Comparison of ENCODE assay signal across 1 cellular context in the genomic region with DNA sequence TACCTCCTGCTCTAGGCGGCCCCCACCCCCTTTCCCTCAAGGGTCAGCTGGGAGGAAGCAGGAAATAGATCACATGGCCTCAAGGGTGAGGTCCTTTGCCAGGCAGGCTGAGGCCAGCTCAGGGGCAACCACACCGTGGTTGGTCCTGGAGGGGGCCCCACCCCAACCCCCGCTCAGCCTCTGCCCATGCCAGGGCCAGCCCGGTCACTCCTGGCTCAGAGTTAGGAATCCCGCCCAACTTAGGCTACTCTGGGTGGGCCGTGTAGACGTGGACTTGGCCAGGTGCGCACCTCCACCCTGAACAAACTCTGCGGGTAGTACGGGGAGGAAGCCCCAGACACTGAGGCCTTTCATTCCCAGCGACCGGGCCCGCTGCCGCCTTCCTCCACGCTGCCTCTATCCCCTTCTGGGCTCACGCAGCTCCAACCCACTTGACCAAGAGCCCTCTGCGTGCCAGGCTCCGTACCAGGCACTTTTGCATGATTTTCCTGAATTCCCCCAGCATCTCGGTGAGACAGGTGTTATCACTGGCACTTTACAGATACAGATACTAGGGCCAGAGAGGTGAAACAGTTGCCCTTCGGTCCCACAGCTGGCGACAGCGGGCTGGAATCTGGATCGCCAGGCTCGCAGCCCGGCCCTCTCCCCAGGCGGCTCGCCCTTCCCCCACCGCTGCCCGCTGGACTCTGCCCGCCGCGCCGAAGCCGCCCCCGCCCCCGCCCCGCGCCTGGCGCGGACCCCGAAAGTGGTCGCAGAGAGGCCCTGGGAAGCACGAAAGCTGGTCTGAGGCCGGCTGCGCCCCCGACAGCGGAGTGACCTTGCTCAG.
A peak's percentile ranks its signal among the peaks of the same experiment; 100 is the strongest.
TF ChIP-seq lines count a peak whose summit lies in the region.

No MANE protein-coding gene starts in this region.

TF ChIP-seq in K562, 482 proteins besides CTCF, POLR2A, EP300 and RAD21 (continued from another document and continues in another):
- TF ChIP-seq, protein P1, sequence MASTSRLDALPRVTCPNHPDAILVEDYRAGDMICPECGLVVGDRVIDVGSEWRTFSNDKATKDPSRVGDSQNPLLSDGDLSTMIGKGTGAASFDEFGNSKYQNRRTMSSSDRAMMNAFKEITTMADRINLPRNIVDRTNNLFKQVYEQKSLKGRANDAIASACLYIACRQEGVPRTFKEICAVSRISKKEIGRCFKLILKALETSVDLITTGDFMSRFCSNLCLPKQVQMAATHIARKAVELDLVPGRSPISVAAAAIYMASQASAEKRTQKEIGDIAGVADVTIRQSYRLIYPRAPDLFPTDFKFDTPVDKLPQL (IDR thresholded peaks at IDR 0.05; ENCODE audit: extremely low read depth, insufficient read length): no peak
- TF ChIP-seq MCM5 (IDR thresholded peaks at IDR 0.05; ENCODE audit: low read depth) (no peak), MTA2 (IDR thresholded peaks at IDR 0.05; ENCODE audit: low read depth) (no peak), HDAC8 (tag; IDR thresholded peaks at IDR 0.05) (0 out of 2 replicates have a peak, but pooled peaks have one; percentile 19), SUPT5H (IDR thresholded peaks at IDR 0.05) (peak; percentile 80), ZNF277 (CRISPR knock-in tag; IDR thresholded peaks at IDR 0.05; ENCODE audit: borderline replicate concordance) (no peak), ATF3 (IDR thresholded peaks at IDR 0.05) (peak; percentile 70), ATF3 (CRISPR knock-in tag; conservative IDR thresholded peaks at IDR 0.05) (no peak), SP1 (CRISPR knock-in tag; IDR thresholded peaks at IDR 0.05) (no peak; the same call in 1 of the 2 replicates), ZNF174 (CRISPR knock-in tag; IDR thresholded peaks at IDR 0.05) (no peak), E2F5 (CRISPR knock-in tag; IDR thresholded peaks at IDR 0.05) (no peak), NFYB (IDR thresholded peaks at IDR 0.05; ENCODE audit: extremely low read depth, insufficient read length) (no peak), TOE1 (IDR thresholded peaks at IDR 0.05; ENCODE audit: borderline replicate concordance) (peak; percentile 62), TOE1 (CRISPR knock-in tag; IDR thresholded peaks at IDR 0.05; ENCODE audit: borderline replicate concordance, low read depth) (no peak), POLR2G (IDR thresholded peaks at IDR 0.05; ENCODE audit: low read depth, low read length) (peak; percentile 77), ZNF347 (CRISPR knock-in tag; IDR thresholded peaks at IDR 0.05; ENCODE audit: low read depth) (no peak), CREM (IDR thresholded peaks at IDR 0.05; ENCODE audit: low read depth) (peak; percentile 25; the same call in 1 of the 2 replicates), NR2C2 (CRISPR knock-in tag; IDR thresholded peaks at IDR 0.05) (0 out of 2 replicates have a peak, but pooled peaks have one; percentile 23), NR2C2 (tag; IDR thresholded peaks at IDR 0.05) (peak; percentile 70; the same call in 1 of the 2 replicates), HMGN3 (IDR thresholded peaks at IDR 0.05; ENCODE audit: borderline replicate concordance, extremely low read depth, insufficient read length, low read depth, low read length) (peak; percentile 18), STAT5A (IDR thresholded peaks at IDR 0.05; ENCODE audit: borderline replicate concordance, low read length) (no peak), ELK3 (CRISPR knock-in tag; IDR thresholded peaks at IDR 0.05) (no peak), GATA2 (CRISPR knock-in tag; IDR thresholded peaks at IDR 0.05) (no peak), ZNF717 (CRISPR knock-in tag; IDR thresholded peaks at IDR 0.05) (no peak; the same call in 1 of the 2 replicates), THAP12 (CRISPR knock-in tag; IDR thresholded peaks at IDR 0.05) (no peak), FOS (IDR thresholded peaks at IDR 0.05; ENCODE audit: extremely low read depth, insufficient read length) (no peak)
- TF ChIP-seq, protein P2, sequence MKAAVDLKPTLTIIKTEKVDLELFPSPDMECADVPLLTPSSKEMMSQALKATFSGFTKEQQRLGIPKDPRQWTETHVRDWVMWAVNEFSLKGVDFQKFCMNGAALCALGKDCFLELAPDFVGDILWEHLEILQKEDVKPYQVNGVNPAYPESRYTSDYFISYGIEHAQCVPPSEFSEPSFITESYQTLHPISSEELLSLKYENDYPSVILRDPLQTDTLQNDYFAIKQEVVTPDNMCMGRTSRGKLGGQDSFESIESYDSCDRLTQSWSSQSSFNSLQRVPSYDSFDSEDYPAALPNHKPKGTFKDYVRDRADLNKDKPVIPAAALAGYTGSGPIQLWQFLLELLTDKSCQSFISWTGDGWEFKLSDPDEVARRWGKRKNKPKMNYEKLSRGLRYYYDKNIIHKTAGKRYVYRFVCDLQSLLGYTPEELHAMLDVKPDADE (conservative IDR thresholded peaks at IDR 0.05; ENCODE audit: control insufficient read depth, low read depth, low read length): peak; percentile 74
- TF ChIP-seq, protein P3, sequence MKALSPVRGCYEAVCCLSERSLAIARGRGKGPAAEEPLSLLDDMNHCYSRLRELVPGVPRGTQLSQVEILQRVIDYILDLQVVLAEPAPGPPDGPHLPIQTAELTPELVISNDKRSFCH (CRISPR knock-in tag; IDR thresholded peaks at IDR 0.05): no peak
- TF ChIP-seq, protein P3 (tag; IDR thresholded peaks at IDR 0.05): no peak; the same call in 1 of the 2 replicates
- TF ChIP-seq, protein P4, sequence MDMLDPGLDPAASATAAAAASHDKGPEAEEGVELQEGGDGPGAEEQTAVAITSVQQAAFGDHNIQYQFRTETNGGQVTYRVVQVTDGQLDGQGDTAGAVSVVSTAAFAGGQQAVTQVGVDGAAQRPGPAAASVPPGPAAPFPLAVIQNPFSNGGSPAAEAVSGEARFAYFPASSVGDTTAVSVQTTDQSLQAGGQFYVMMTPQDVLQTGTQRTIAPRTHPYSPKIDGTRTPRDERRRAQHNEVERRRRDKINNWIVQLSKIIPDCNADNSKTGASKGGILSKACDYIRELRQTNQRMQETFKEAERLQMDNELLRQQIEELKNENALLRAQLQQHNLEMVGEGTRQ (CRISPR knock-in tag; IDR thresholded peaks at IDR 0.05): peak; percentile 86
- TF ChIP-seq, protein P5, sequence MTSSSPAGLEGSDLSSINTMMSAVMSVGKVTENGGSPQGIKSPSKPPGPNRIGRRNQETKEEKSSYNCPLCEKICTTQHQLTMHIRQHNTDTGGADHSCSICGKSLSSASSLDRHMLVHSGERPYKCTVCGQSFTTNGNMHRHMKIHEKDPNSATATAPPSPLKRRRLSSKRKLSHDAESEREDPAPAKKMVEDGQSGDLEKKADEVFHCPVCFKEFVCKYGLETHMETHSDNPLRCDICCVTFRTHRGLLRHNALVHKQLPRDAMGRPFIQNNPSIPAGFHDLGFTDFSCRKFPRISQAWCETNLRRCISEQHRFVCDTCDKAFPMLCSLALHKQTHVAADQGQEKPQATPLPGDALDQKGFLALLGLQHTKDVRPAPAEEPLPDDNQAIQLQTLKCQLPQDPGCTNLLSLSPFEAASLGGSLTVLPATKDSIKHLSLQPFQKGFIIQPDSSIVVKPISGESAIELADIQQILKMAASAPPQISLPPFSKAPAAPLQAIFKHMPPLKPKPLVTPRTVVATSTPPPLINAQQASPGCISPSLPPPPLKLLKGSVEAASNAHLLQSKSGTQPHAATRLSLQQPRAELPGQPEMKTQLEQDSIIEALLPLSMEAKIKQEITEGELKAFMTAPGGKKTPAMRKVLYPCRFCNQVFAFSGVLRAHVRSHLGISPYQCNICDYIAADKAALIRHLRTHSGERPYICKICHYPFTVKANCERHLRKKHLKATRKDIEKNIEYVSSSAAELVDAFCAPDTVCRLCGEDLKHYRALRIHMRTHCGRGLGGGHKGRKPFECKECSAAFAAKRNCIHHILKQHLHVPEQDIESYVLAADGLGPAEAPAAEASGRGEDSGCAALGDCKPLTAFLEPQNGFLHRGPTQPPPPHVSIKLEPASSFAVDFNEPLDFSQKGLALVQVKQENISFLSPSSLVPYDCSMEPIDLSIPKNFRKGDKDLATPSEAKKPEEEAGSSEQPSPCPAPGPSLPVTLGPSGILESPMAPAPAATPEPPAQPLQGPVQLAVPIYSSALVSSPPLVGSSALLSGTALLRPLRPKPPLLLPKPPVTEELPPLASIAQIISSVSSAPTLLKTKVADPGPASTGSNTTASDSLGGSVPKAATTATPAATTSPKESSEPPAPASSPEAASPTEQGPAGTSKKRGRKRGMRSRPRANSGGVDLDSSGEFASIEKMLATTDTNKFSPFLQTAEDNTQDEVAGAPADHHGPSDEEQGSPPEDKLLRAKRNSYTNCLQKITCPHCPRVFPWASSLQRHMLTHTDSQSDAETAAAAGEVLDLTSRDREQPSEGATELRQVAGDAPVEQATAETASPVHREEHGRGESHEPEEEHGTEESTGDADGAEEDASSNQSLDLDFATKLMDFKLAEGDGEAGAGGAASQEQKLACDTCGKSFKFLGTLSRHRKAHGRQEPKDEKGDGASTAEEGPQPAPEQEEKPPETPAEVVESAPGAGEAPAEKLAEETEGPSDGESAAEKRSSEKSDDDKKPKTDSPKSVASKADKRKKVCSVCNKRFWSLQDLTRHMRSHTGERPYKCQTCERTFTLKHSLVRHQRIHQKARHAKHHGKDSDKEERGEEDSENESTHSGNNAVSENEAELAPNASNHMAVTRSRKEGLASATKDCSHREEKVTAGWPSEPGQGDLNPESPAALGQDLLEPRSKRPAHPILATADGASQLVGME (CRISPR knock-in tag; IDR thresholded peaks at IDR 0.05): 0 out of 2 replicates have a peak, but pooled peaks have one; percentile 40
- TF ChIP-seq, protein P6, sequence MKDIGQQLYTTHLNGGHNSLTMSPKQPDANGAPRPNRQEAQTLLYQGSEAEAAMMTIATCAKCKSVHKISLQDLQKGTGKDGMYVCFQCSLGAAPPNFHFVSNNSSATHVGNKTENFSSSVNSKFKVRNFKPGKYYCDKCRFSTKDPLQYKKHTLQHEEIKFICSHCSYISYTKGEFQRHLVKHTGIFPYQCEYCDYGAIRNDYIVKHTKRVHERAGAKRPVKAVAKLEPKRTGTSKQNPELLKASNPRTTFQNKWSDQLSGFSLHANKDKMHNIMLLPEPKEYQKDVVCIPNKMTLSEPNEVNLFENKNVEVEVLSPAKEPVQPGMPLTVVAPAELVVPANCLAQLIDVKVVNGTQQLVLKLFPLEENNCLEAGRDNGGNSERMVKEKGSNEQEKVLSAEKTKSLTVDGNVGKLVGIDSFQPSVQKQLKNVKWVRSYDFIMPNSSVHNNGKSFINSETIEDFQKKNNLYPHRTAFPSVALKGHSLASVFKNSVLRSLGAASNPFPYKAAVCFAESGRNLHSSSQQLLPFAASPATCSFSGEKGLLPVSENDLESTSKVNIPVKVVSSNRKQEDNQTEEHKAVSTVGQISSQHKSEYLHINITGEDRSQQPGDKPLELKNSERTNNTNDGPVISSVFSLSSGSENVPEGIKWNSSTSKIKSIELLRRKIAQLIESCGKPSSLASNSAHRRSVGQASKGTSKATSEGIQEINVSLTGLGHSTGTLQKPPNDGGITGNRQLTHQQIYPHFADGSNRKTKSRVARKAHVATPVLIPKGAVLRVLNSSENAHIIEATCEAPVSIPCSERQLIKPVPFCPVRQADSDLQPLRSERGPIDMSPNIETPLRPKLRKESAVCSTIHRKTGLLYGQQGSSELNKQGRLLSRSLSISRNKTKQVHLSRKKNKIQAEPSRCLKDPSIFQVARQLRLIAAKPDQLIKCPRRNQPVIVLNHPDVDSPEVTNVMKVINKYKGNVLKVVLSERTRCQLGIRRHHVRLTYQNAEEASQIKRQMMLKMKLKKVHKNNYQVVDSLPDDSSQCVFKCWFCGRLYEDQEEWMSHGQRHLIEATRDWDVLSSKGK (CRISPR knock-in tag; IDR thresholded peaks at IDR 0.05): no peak
